In the genomic region with DNA sequence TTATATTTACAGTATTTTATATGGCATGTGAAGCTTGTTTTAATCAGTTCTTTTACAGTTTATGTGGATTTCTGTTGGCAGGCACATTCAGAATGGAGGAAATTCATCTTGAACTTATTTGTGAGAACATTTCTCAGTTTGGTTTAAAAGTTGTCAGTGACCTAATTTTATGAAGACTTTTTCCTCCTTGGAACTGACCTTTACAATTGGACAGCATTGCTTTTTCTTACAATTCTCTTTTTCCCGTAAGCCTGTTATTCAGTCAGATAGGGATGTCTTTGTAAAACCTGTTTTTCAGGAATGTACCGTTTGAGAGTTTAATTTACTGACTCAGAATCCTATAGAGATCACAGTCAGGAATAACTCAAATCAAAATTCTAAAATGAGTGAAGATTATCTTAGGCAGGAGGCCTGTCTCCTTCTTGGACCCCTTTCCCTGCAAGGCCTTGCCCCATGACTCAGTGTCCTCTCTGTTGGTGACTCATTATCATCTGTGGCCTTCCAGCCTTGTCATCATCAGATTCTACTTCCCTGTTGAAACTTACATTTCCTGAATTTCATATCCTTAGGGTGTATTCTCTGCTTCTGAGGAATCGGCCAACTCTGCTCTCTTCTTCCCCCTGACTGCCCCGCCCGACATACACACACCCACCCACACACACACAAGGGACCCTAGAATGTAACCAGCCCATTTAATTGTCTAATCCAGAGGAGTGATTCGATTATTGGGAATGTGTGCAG, we compare ENCODE assay signal across 8 cellular contexts.
DNase-seq lines count a peak whose midpoint lies in the region; TF ChIP-seq lines count a peak whose summit lies in the region.

No MANE protein-coding gene starts in this region.

- no peak overlapping the region for H3K9ac ChIP-seq in mesendoderm (ENCODE audit: low read length)

- H3K9me3 Mint-ChIP-seq in activated CD4-positive, alpha-beta T cell treated with anti-CD3 and anti-CD28 coated beads, Interleukin-2, amount 10 ng/mL, durations not matched to agents 24 days and 14 days: no peaks in the 10 kb centered on the region
- no peaks in the 10 kb centered on the region for H3K9me3 Mint-ChIP-seq in activated CD4-positive, alpha-beta T cell treated with anti-CD3 and anti-CD28 coated beads, Interleukin-2, amount 10 ng/mL, durations not matched to agents 7 days and 5 days

- intact Hi-C loops in activated CD4-positive, alpha-beta T cell treated with anti-CD3 and anti-CD28 coated beads, Interleukin-2, amount 10 ng/mL, durations not matched to agents 24 days and 14 days (cut with micrococcal nuclease): no loop called here
- intact Hi-C loops in uterus (cut with DNase I; ENCODE audit: low total_unique reads): no loop called here
- intact Hi-C loops in posterior cingulate gyrus (cut with DNase I): no loop called here

- no peaks in the 10 kb centered on the region for H3K79me2 ChIP-seq in mesendoderm (ENCODE audit: control insufficient read depth, insufficient read depth, low read length)

- H3K23ac ChIP-seq in mesendoderm (ENCODE audit: low read length): no peak overlapping the region

- no peak overlapping the region for H3K27ac ChIP-seq in mesendoderm (ENCODE audit: low read depth, low read length)
- peak overlapping the region; percentile 83 to 86 for H3K27ac ChIP-seq in uterus

- POLR2A ChIA-PET in activated CD4-positive, alpha-beta T cell treated with anti-CD3 and anti-CD28 coated beads, Interleukin-2, amount 10 ng/mL, durations not matched to agents 7 days and 5 days (lab: Charles Lee): no interaction called here

- no peak overlapping the region for H2BK120ac ChIP-seq in mesendoderm (ENCODE audit: low read depth, low read length)

- H3K18ac ChIP-seq in mesendoderm (ENCODE audit: low read length): peak overlapping the region; percentile 81

- no peaks in the 10 kb centered on the region for H3K79me1 ChIP-seq in mesendoderm (ENCODE audit: low read length)

- peak overlapping the region; percentile 34 for H3K27ac Mint-ChIP-seq in activated CD4-positive, alpha-beta T cell treated with anti-CD3 and anti-CD28 coated beads, Interleukin-2, amount 10 ng/mL, durations not matched to agents 24 days and 14 days
- H3K27ac Mint-ChIP-seq in activated CD4-positive, alpha-beta T cell treated with anti-CD3 and anti-CD28 coated beads, Interleukin-2, amount 10 ng/mL, durations not matched to agents 7 days and 5 days: no peak overlapping the region

- no peaks in the 10 kb centered on the region for H3K27me3 ChIP-seq in mesendoderm (ENCODE audit: insufficient read depth, low read length, poor library complexity)
- H3K27me3 ChIP-seq in uterus: no peaks in the 10 kb centered on the region

- H3K36me3 ChIP-seq in mesendoderm (ENCODE audit: control insufficient read depth, insufficient read depth, low read length) (no peaks in the 10 kb centered on the region), uterus (no peaks in the 10 kb centered on the region)

- peaks cover 7% of the 10 kb centered on the region for H3K4me1 Mint-ChIP-seq in activated CD4-positive, alpha-beta T cell treated with anti-CD3 and anti-CD28 coated beads, Interleukin-2, amount 10 ng/mL, durations not matched to agents 24 days and 14 days
- H3K4me1 Mint-ChIP-seq in activated CD4-positive, alpha-beta T cell treated with anti-CD3 and anti-CD28 coated beads, Interleukin-2, amount 10 ng/mL, durations not matched to agents 7 days and 5 days: peaks cover 4% of the 10 kb centered on the region

- H3K4me2 ChIP-seq in mesendoderm (ENCODE audit: low read length): no peak overlapping the region

- H4K8ac ChIP-seq in mesendoderm (ENCODE audit: low read depth, low read length): no peak overlapping the region

- no peak overlapping the region for H3K4me3 Mint-ChIP-seq in activated CD4-positive, alpha-beta T cell treated with anti-CD3 and anti-CD28 coated beads, Interleukin-2, amount 10 ng/mL, durations not matched to agents 24 days and 14 days
- no peak overlapping the region for H3K4me3 Mint-ChIP-seq in activated CD4-positive, alpha-beta T cell treated with anti-CD3 and anti-CD28 coated beads, Interleukin-2, amount 10 ng/mL, durations not matched to agents 7 days and 5 days

- no peak for TF ChIP-seq CTCF in cardiac fibroblast (IDR thresholded peaks at IDR 0.05; ENCODE audit: low read depth, low read length)
- TF ChIP-seq CTCF in uterus (IDR thresholded peaks at IDR 0.05): no peak

- no peaks in the 10 kb centered on the region for H3K4me1 ChIP-seq in mesendoderm (ENCODE audit: control insufficient read depth, low read depth, low read length)
- H3K4me1 ChIP-seq in uterus: peaks cover 0 to 6% of the 10 kb centered on the region in 2 donors

- no peak overlapping the region for H3K4ac ChIP-seq in mesendoderm (ENCODE audit: low read depth, low read length)

- peaks cover 4% of the 10 kb centered on the region for H3K36me3 Mint-ChIP-seq in activated CD4-positive, alpha-beta T cell treated with anti-CD3 and anti-CD28 coated beads, Interleukin-2, amount 10 ng/mL, durations not matched to agents 24 days and 14 days (ENCODE audit: low read depth)
- H3K36me3 Mint-ChIP-seq in activated CD4-positive, alpha-beta T cell treated with anti-CD3 and anti-CD28 coated beads, Interleukin-2, amount 10 ng/mL, durations not matched to agents 7 days and 5 days (ENCODE audit: low read depth): peaks cover 3% of the 10 kb centered on the region

- no peak overlapping the region for H2AK5ac ChIP-seq in mesendoderm (ENCODE audit: low read length)

- no peak overlapping the region for H4K5ac ChIP-seq in mesendoderm (ENCODE audit: low read length)

- no peak for DNase-seq in activated CD4-positive, alpha-beta T cell treated with anti-CD3 and anti-CD28 coated beads, Interleukin-2, amount 10 ng/mL, durations not matched to agents 24 days and 14 days
- no peak for DNase-seq in activated CD4-positive, alpha-beta T cell treated with anti-CD3 and anti-CD28 coated beads, Interleukin-2, amount 10 ng/mL, durations not matched to agents 7 days and 5 days
- peak; percentile 76 to 94 for DNase-seq in cardiac fibroblast (ENCODE audit: low read depth in 2 of 2)
- peak; percentile 67 for DNase-seq in mesendoderm
- DNase-seq in uterus: peak in 1 of 2 donors; percentile 56
- DNase-seq in posterior cingulate gyrus: no peak
- no peak for DNase-seq in activated CD4-positive, alpha-beta T cell treated with anti-CD3 and anti-CD28 coated beads for 4 hours
- DNase-seq in NCI-H1417 (lab: John Stamatoyannopoulos, UW): no peak

- H3K27me3 Mint-ChIP-seq in activated CD4-positive, alpha-beta T cell treated with anti-CD3 and anti-CD28 coated beads, Interleukin-2, amount 10 ng/mL, durations not matched to agents 24 days and 14 days: no peaks in the 10 kb centered on the region
- no peaks in the 10 kb centered on the region for H3K27me3 Mint-ChIP-seq in activated CD4-positive, alpha-beta T cell treated with anti-CD3 and anti-CD28 coated beads, Interleukin-2, amount 10 ng/mL, durations not matched to agents 7 days and 5 days

- TF ChIP-seq POLR2A in uterus (IDR thresholded peaks at IDR 0.05): no peak

- no peak overlapping the region for H2BK15ac ChIP-seq in mesendoderm (replicated peaks; ENCODE audit: low read depth)

- no peak overlapping the region for H3K56ac ChIP-seq in mesendoderm (ENCODE audit: low read length)

- CTCF ChIA-PET in activated CD4-positive, alpha-beta T cell treated with anti-CD3 and anti-CD28 coated beads, Interleukin-2, amount 10 ng/mL, durations not matched to agents 7 days and 5 days (lab: Charles Lee): interaction anchor here (0.8 kb wide), 1 partner anchor 11 kb away, joined by 3 read pairs; no protein-coding TSS in a partner anchor

- H3K4me3 ChIP-seq in cardiac fibroblast (replicated peaks in 1 of 2; ENCODE audit: low read depth in 2 of 2, low read length in 2 of 2) (no peak overlapping the region), mesendoderm (ENCODE audit: low read length) (no peak overlapping the region), uterus (no peak overlapping the region)

- H2BK5ac ChIP-seq in mesendoderm (ENCODE audit: low read length): no peak overlapping the region

- no CpG with 5 or more reads among the region's 6 CpGs for WGBS in mesendoderm (ENCODE audit: extremely low coverage, insufficient coverage, low lambda C conversion rate)

- no peaks in the 10 kb centered on the region for H3K9me3 ChIP-seq in uterus

Comparison
In these comparisons a context has a peak if more than half of its experiments do, and no peak if none do; other contexts are left out.
1. DNase-seq: peak in cardiac fibroblast (2 of 2) and mesendoderm (single experiment); none in activated CD4-positive, alpha-beta T cell treated with anti-CD3 and anti-CD28 coated beads, Interleukin-2, amount 10 ng/mL, durations not matched to agents 24 days and 14 days (single experiment), activated CD4-positive, alpha-beta T cell treated with anti-CD3 and anti-CD28 coated beads, Interleukin-2, amount 10 ng/mL, durations not matched to agents 7 days and 5 days (single experiment), posterior cingulate gyrus (0 of 10), activated CD4-positive, alpha-beta T cell treated with anti-CD3 and anti-CD28 coated beads for 4 hours (0 of 2) and NCI-H1417 (0 of 3).